ENCODE assay signal across 28 cellular contexts in the genomic region with DNA sequence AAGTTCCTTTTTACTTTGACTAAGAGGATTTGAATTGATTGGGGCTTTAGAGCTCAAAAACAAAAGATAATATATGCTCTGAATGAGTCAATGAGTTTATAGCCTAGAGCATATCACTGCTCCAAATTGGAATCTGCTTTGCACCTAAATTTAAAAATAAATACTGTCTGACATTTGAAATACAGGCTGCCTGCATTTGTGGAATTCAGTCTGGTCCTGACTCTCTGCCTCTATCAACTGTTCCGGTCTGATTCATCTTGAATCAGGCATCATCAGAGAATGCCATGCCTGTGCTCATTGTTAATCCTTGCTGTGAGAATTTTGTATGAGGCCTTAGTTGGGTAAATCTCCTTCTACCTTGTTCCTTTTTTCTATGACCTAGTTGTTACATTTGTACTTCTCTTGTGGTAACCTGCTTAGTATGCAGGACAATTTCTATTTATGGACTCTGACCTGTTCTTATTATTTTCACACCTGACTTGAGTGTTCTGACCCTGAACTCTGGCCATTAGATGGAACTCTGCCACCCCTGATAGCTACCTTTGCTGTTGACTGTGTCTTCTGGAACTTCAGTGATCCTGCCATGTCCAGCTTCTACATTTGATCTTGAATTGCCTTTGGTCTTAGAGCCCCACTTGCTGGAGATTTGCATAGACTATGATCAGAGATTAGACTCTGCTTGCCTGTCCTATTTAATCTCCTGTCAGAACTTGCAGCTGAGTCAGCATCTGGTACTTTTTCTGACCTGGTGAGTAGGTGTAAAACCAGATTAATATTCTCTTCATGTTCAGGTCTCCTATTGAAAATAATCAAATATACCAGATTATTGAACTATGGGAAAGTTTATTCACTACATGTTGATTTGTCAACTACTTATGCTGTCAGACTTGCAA.
A peak's percentile ranks its signal among the peaks of the same experiment; 100 is the strongest.
DNase-seq lines count a peak whose midpoint lies in the region; ATAC-seq and TF ChIP-seq lines count a peak whose summit lies in the region.
"Had no signal": no experiment of that assay in that cellular context is flagged by ENCODE, and none has a peak within 500 bp of the region (broad histone marks: within the 10 kb centered on the region; RNA-seq: fewer than 3 reads in every experiment).

No MANE protein-coding gene starts in this region.

- peak; percentile 57 for ATAC-seq in HG03432 (IDR thresholded peaks at IDR 0.05; ENCODE audit: unreplicated experiment)
- ATAC-seq in GM19023 (IDR thresholded peaks at IDR 0.05; ENCODE audit: unreplicated experiment), result no peak
- ATAC-seq: left colon, Panc1 had no signal

- DNase-seq in A172 (ENCODE audit: low spot score) (peak; percentile 25), RPMI7951 (ENCODE audit: low read depth) (peak; percentile 72), fibroblast of pulmonary artery (ENCODE audit: low read depth) (peak; percentile 1), cerebellum (ENCODE audit: low spot score) (no peak), iPS-NIHi11 (ENCODE audit: low spot score) (no peak), NCI-H187 treated with DMSO at 0.1 percent for 48 hours (lab: John Stamatoyannopoulos, UW) (no peak)
- DNase-seq: activated naive CD4-positive, alpha-beta T cell treated with anti-CD3 and anti-CD28 coated beads, Interleukin-2, amount 50 U/mL, for 16 hours; activated T-cell treated with anti-CD3 and anti-CD28 coated beads, Interleukin-2, amount 50 U/mL, for 48 hours; aorta; BE2C; Calu3; effector CD4-positive, alpha-beta T cell; esophagus squamous epithelium; H7; left colon; mesenchymal stem cell; NCI-H1930; NCI-H345; occipital lobe; spleen; stimulated activated CD4-positive, alpha-beta T cell treated with anti-CD3 and anti-CD28 coated beads, Interleukin-4, amount 100 ng/mL, for 4 hours; stomach; T-helper 1 cell; transverse colon had no signal

- no peak overlapping the region for H3K4me3 ChIP-seq in fibroblast of pulmonary artery (replicated peaks; ENCODE audit: low read depth, low read length)
- H3K4me3 ChIP-seq: esophagus squamous epithelium, SJSA1, spleen, stomach, transverse colon had no signal

- no peak for TF ChIP-seq CTCF in fibroblast of pulmonary artery (IDR thresholded peaks at IDR 0.05; ENCODE audit: low read length, missing control alignments)

Comparison
In these comparisons a context has a peak if more than half of its experiments do, and no peak if none do; other contexts are left out.
1. DNase-seq: peak in A172 (single experiment), RPMI7951 (single experiment) and fibroblast of pulmonary artery (single experiment); none in cerebellum (single experiment), iPS-NIHi11 (single experiment) and NCI-H187 treated with DMSO at 0.1 percent for 48 hours (single experiment).